In the genomic region with DNA sequence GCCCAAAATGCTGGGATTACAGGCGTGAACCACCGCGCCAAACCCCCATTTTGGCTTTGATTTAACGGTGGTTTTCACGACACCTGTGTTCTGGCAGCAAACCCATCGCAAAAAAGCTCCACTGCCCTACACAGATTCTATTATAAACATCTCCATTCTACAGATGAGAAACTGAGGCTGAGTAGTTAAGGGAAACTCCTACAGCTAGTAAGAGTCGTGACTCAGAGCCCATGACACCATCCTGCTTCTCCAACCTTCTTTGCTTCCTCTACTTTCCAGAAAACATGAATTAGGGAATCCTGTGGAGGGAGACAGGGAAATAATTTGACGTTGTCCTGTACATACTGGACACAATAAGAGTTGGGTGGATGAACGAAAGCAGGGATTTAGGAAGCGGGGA, we compare ENCODE assay signal across 1 cellular context.
TF ChIP-seq lines count a peak whose summit lies in the region.

No MANE protein-coding gene starts in this region.

TF ChIP-seq in K562, 482 proteins besides CTCF, POLR2A, EP300 and RAD21:
- TF ChIP-seq SMARCA5 (IDR thresholded peaks at IDR 0.05) (no peak), BRD9 (IDR thresholded peaks at IDR 0.05; ENCODE audit: low read depth, partially characterized antibody) (no peak), ZNF197 (CRISPR knock-in tag; IDR thresholded peaks at IDR 0.05; ENCODE audit: low read depth) (0 out of 2 replicates have a peak, but pooled peaks have one; percentile 13), HDAC2 (IDR thresholded peaks at IDR 0.05) (0 out of 2 replicates have a peak, but pooled peaks have one; percentile 29), KLF6 (CRISPR knock-in tag; IDR thresholded peaks at IDR 0.05; ENCODE audit: borderline replicate concordance) (no peak), ZNF212 (CRISPR knock-in tag; IDR thresholded peaks at IDR 0.05) (no peak), ZNF561 (CRISPR knock-in tag; conservative IDR thresholded peaks at IDR 0.05) (0 out of 2 replicates have a peak, but pooled peaks have one; percentile 25), RBFOX2 (IDR thresholded peaks at IDR 0.05; ENCODE audit: low read depth, low read length) (no peak), FOXP1 (CRISPR knock-in tag; IDR thresholded peaks at IDR 0.05) (no peak), BCOR (IDR thresholded peaks at IDR 0.05) (peak; percentile 67; the same call in 1 of the 2 replicates), RBM25 (IDR thresholded peaks at IDR 0.05; ENCODE audit: low read depth, low read length, severe bottlenecking) (peak; percentile 59), KDM1A (IDR thresholded peaks at IDR 0.05) (peak; percentile 34 to 54; a peak in 3 of 4 replicates), SUPT5H (IDR thresholded peaks at IDR 0.05) (no peak)
- TF ChIP-seq, protein P1, sequence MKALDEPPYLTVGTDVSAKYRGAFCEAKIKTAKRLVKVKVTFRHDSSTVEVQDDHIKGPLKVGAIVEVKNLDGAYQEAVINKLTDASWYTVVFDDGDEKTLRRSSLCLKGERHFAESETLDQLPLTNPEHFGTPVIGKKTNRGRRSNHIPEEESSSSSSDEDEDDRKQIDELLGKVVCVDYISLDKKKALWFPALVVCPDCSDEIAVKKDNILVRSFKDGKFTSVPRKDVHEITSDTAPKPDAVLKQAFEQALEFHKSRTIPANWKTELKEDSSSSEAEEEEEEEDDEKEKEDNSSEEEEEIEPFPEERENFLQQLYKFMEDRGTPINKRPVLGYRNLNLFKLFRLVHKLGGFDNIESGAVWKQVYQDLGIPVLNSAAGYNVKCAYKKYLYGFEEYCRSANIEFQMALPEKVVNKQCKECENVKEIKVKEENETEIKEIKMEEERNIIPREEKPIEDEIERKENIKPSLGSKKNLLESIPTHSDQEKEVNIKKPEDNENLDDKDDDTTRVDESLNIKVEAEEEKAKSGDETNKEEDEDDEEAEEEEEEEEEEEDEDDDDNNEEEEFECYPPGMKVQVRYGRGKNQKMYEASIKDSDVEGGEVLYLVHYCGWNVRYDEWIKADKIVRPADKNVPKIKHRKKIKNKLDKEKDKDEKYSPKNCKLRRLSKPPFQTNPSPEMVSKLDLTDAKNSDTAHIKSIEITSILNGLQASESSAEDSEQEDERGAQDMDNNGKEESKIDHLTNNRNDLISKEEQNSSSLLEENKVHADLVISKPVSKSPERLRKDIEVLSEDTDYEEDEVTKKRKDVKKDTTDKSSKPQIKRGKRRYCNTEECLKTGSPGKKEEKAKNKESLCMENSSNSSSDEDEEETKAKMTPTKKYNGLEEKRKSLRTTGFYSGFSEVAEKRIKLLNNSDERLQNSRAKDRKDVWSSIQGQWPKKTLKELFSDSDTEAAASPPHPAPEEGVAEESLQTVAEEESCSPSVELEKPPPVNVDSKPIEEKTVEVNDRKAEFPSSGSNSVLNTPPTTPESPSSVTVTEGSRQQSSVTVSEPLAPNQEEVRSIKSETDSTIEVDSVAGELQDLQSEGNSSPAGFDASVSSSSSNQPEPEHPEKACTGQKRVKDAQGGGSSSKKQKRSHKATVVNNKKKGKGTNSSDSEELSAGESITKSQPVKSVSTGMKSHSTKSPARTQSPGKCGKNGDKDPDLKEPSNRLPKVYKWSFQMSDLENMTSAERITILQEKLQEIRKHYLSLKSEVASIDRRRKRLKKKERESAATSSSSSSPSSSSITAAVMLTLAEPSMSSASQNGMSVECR (CRISPR knock-in tag; IDR thresholded peaks at IDR 0.05) = no peak
- TF ChIP-seq, protein P2, sequence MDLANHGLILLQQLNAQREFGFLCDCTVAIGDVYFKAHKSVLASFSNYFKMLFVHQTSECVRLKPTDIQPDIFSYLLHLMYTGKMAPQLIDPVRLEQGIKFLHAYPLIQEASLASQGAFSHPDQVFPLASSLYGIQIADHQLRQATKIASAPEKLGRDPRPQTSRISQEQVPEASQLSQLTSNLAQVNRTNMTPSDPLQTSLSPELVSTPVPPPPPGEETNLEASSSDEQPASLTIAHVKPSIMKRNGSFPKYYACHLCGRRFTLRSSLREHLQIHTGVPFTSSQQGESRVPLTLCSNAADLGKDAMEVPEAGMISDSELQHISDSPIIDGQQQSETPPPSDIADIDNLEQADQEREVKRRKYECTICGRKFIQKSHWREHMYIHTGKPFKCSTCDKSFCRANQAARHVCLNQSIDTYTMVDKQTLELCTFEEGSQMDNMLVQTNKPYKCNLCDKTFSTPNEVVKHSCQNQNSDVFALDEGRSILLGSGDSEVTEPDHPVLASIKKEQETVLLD (IDR thresholded peaks at IDR 0.05) = no peak
- TF ChIP-seq, protein P3, sequence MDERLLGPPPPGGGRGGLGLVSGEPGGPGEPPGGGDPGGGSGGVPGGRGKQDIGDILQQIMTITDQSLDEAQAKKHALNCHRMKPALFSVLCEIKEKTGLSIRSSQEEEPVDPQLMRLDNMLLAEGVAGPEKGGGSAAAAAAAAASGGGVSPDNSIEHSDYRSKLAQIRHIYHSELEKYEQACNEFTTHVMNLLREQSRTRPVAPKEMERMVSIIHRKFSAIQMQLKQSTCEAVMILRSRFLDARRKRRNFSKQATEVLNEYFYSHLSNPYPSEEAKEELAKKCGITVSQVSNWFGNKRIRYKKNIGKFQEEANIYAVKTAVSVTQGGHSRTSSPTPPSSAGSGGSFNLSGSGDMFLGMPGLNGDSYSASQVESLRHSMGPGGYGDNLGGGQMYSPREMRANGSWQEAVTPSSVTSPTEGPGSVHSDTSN (CRISPR knock-in tag; IDR thresholded peaks at IDR 0.05; ENCODE audit: low read depth) = no peak
- TF ChIP-seq, protein P3 (tag; conservative IDR thresholded peaks at IDR 0.05; ENCODE audit: low read depth) = no peak
